In genomic region chr14:51368721-51369163, GRCh38 we compare ENCODE assay signal across 14 cellular contexts.
A peak's percentile ranks its signal among the peaks of the same experiment; 100 is the strongest.
DNase-seq lines count a peak whose midpoint lies in the region; ATAC-seq and TF ChIP-seq lines count a peak whose summit lies in the region.
"Had no signal": no experiment of that assay in that cellular context is flagged by ENCODE, and none has a peak within 500 bp of the region (broad histone marks: within the 10 kb centered on the region; RNA-seq: fewer than 3 reads in every experiment).

No MANE protein-coding gene starts in this region.

- H3K27ac ChIP-seq in substantia nigra (ENCODE audit: low read depth, low read length, poor library complexity, severe bottlenecking), result no peak overlapping the region
- H3K27ac ChIP-seq: A549 had no signal

- no peaks in the 10 kb centered on the region for H3K27me3 ChIP-seq in MG63

- H3K4me3 ChIP-seq in AG04449 (ENCODE audit: low read depth, low read length), result no peak overlapping the region
- H3K4me3 ChIP-seq in MG63, result no peak overlapping the region
- H3K4me3 ChIP-seq: A549 had no signal

- no peak for TF ChIP-seq CTCF in AG04449 (IDR thresholded peaks at IDR 0.05; ENCODE audit: insufficient read depth, low read length, missing control alignments)

- peak; percentile 84 for DNase-seq in AG04449 (ENCODE audit: low read depth, low spot score)
- DNase-seq in MG63, result peak; percentile 60
- DNase-seq in fibroblast of gingiva (ENCODE audit: low read depth), result peak; percentile 93
- peak; percentile 91 for DNase-seq in myocyte (ENCODE audit: low read depth)
- DNase-seq in substantia nigra (lab: John Stamatoyannopoulos, UW), result no peak
- DNase-seq in NCI-H446 treated with DMSO at 0.1 percent for 48 hours (lab: John Stamatoyannopoulos, UW), result no peak
- DNase-seq: activated CD4-positive, alpha-beta memory T cell treated with anti-CD3 and anti-CD28 coated beads, Interleukin-2, amount 10 ng/mL, durations not matched to agents 7 days and 5 days; activated naive CD8-positive, alpha-beta T cell treated with anti-CD3 and anti-CD28 coated beads for 36 hours; MM.1S; NCI-H524 treated with DMSO at 0.1 percent for 48 hours; stimulated activated naive CD8-positive, alpha-beta T cell treated with anti-CD3 and anti-CD28 coated beads, Interleukin-15, Interleukin-2, amounts not matched to agents 100 U/mL and 50 U/mL, for 24 hours had no signal

- POLR2A ChIA-PET in AG04449 (lab: Yijun Ruan, JAX), result interaction anchor here (0.8 to 2.0 kb wide), 3 partner anchors 164 to 274 kb away, joined by 3 to 5 read pairs (median 4); no protein-coding TSS in a partner anchor

- CTCF ChIA-PET in AG04449 (lab: Yijun Ruan, JAX), result interaction anchor here (0.9 to 1.6 kb wide), 2 partner anchors 10 to 284 kb away, joined by 3 read pairs; no protein-coding TSS in a partner anchor

- ATAC-seq in HG03280 (IDR thresholded peaks at IDR 0.05; ENCODE audit: unreplicated experiment) (no peak), GM18502 (IDR thresholded peaks at IDR 0.05; ENCODE audit: poor library complexity, unreplicated experiment) (no peak)
- ATAC-seq: A549; stimulated activated naive CD8-positive, alpha-beta T cell treated with anti-CD3 and anti-CD28 coated beads, Interleukin-15, Interleukin-2, amounts not matched to agents 100 U/mL and 50 U/mL, for 24 hours had no signal

- H3K9me3 ChIP-seq in MG63, result no peaks in the 10 kb centered on the region
- H3K9me3 ChIP-seq: A549 had no signal

- no peaks in the 10 kb centered on the region for H3K36me3 ChIP-seq in MG63

Comparison
In these comparisons a context has a peak if more than half of its experiments do, and no peak if none do; other contexts are left out.
1. DNase-seq: peak in AG04449 (single experiment), MG63 (single experiment), fibroblast of gingiva (single experiment) and myocyte (single experiment); none in substantia nigra (0 of 49) and NCI-H446 treated with DMSO at 0.1 percent for 48 hours (single experiment).